8 cellular contexts compared by ENCODE assay signal in genomic region chr5:119452060-119452372, GRCh38. TPM values are rescaled to one million over a fixed set of nuclear protein-coding genes. Genes with fewer than 3 reads are reported as not detected.
A peak's percentile ranks its signal among the peaks of the same experiment; 100 is the strongest.
DNase-seq lines count a peak whose midpoint lies in the region; ATAC-seq, FAIRE-seq and TF ChIP-seq lines count a peak whose summit lies in the region.

No MANE protein-coding gene starts in this region.

- DNase-seq in left ventricle myocardium inferior (no peak), left cardiac atrium (no peak), K562 (ENCODE audit: extremely low read depth in 1 of 4, low spot score in 3 of 4) (no peak), HuH-7.5 (ENCODE audit: low spot score) (no peak), nucleus accumbens (lab: John Stamatoyannopoulos, UW) (no peak), NCI-H345 (lab: John Stamatoyannopoulos, UW) (no peak)

- H3K4me1 ChIP-seq in left ventricle myocardium inferior = peaks cover 37% of the 10 kb centered on the region
- H3K4me1 ChIP-seq in K562 (replicated peaks in 1 of 2; ENCODE audit: control insufficient read depth in 2 of 2, insufficient read depth in 2 of 2, low read length in 2 of 2) = no peaks in the 10 kb centered on the region; a peak in 1 of 5 replicates
- H3K4me1 ChIP-seq in mesodermal cell (ENCODE audit: control insufficient read depth, insufficient read depth, low read length, poor library complexity, severe bottlenecking) = no peaks in the 10 kb centered on the region
- no peaks in the 10 kb centered on the region for H3K4me1 ChIP-seq in urinary bladder (ENCODE audit: insufficient read depth)

- peak overlapping the region; percentile 92 for H3K4me2 ChIP-seq in K562 (ENCODE audit: insufficient read depth, low read length)

- H3K27me3 ChIP-seq in left ventricle myocardium inferior (ENCODE audit: low read depth) (no peaks in the 10 kb centered on the region), K562 (ENCODE audit: control insufficient read depth in 2 of 2, insufficient read depth in 2 of 2, low read length in 2 of 2) (no peaks in the 10 kb centered on the region)

- H4K20me1 ChIP-seq in K562 (replicated peaks; ENCODE audit: control insufficient read depth, insufficient read depth, low read length) = no peaks in the 10 kb centered on the region

- TF ChIP-seq RAD21 in K562 (CRISPR knock-in tag; conservative IDR thresholded peaks at IDR 0.05 in 1 of 2, IDR thresholded peaks at IDR 0.05 in 1 of 2) = no peak

- peaks cover 11% of the 10 kb centered on the region; the same call in 2 of the 3 replicates for H3K79me2 ChIP-seq in K562 (ENCODE audit: control insufficient read depth, insufficient read depth, low read length)

- H3K9me1 ChIP-seq in K562 (ENCODE audit: control insufficient read depth, insufficient read depth, low read length) = no peaks in the 10 kb centered on the region

- in situ Hi-C loops in K562 (cut with MboI) = no loop called here

- TF ChIP-seq CTCF in left ventricle myocardium inferior (IDR thresholded peaks at IDR 0.05; ENCODE audit: borderline replicate concordance) (no peak), K562 (IDR thresholded peaks at IDR 0.05 in 2 of 3, conservative IDR thresholded peaks at IDR 0.05 in 1 of 3; ENCODE audit: insufficient read depth in 2 of 3, low read depth in 1 of 3, low read length in 3 of 3) (no peak)

- no peak for TF ChIP-seq EP300 in K562 (IDR thresholded peaks at IDR 0.05; ENCODE audit: low read length)

- peak overlapping the region; percentile 96 for H2AFZ ChIP-seq in K562 (ENCODE audit: low read depth, low read length)

- WGBS in K562 (ENCODE audit: insufficient coverage, low coverage, missing lambda C conversion rate) = 18% methylated on average over 6 of the region's 6 CpGs
- 42% methylated on average over 5 of the region's 6 CpGs; no CpG with 5 or more reads in 1 of the 2 experiments for WGBS in mesodermal cell (ENCODE audit: insufficient coverage in 2 of 2), 2 experiments
- WGBS in urinary bladder = 26% methylated on average over 6 of the region's 6 CpGs

- no peak for ATAC-seq in left cardiac atrium
- no peak for ATAC-seq in K562

- TF ChIP-seq POLR2A in K562 (conservative IDR thresholded peaks at IDR 0.05) = no peak

- POLR2A ChIA-PET in K562 (lab: Yijun Ruan, JAX) = interaction anchor here (0.6 to 1.2 kb wide), 4 partner anchors 9 to 34 kb away, joined by 3 read pairs; no protein-coding TSS in a partner anchor

- H3K36me3 ChIP-seq in left ventricle myocardium inferior (peaks cover 4% of the 10 kb centered on the region), K562 (ENCODE audit: control insufficient read depth, insufficient read depth, low read length) (peaks cover 1% of the 10 kb centered on the region; the same call in 1 of the 3 replicates), mesodermal cell (ENCODE audit: control insufficient read depth, insufficient read depth, low read length) (peaks cover 6% of the 10 kb centered on the region), urinary bladder (ENCODE audit: insufficient read depth) (peaks cover 6% of the 10 kb centered on the region)

- peak overlapping the region in 1 of 2 experiments; percentile 69; a peak in 3 of 4 replicates for H3K9ac ChIP-seq in K562 (ENCODE audit: insufficient read depth in 1 of 2, low read depth in 2 of 2, low read length in 2 of 2)

- BruUV-seq in K562 (replicated peaks; lab: Mats Ljungman, UMichigan) = no TSS peak

- intact Hi-C loops in left ventricle myocardium inferior (cut with micrococcal nuclease) (no loop called here), left cardiac atrium (cut with DNase I) (no loop called here), K562 (cut with micrococcal nuclease) (no loop called here)

- peak overlapping the region; percentile 90 for H3K4me3 ChIP-seq in left ventricle myocardium inferior
- peak overlapping the region; percentile 69 for H3K4me3 ChIP-seq in K562
- peak overlapping the region; percentile 73 for H3K4me3 ChIP-seq in mesodermal cell (ENCODE audit: extremely low read depth, insufficient read depth, low read length, poor library complexity, severe bottlenecking)
- H3K4me3 ChIP-seq in urinary bladder (ENCODE audit: low read depth, low read length) = peak overlapping the region; percentile 78

- H3K9me3 ChIP-seq in left ventricle myocardium inferior (replicated peaks) (peaks cover 10% of the 10 kb centered on the region), K562 (replicated peaks; ENCODE audit: control insufficient read depth, insufficient read depth, low read depth, low read length) (peaks cover 7% of the 10 kb centered on the region; the same call in 1 of the 2 replicates), mesodermal cell (ENCODE audit: control insufficient read depth, low read length) (peaks cover 12% of the 10 kb centered on the region)

- CTCF ChIA-PET in K562 (lab: Yijun Ruan, JAX; ENCODE audit: low intra/inter-chr PET ratio) = no interaction called here

- FAIRE-seq in K562 (lab: Jason Lieb, UNC) = no peak

- H3K27ac ChIP-seq in left ventricle myocardium inferior (replicated peaks) = peak overlapping the region; percentile 95
- H3K27ac ChIP-seq in K562 (ENCODE audit: extremely low read depth, low read depth, low read length) = peak overlapping the region; percentile 89
- no peak overlapping the region for H3K27ac ChIP-seq in mesodermal cell (ENCODE audit: low read depth, low read length, severe bottlenecking)
- no peak overlapping the region for H3K27ac ChIP-seq in urinary bladder (ENCODE audit: low read depth)

TF ChIP-seq in K562, 482 proteins besides CTCF, POLR2A, EP300 and RAD21:
- TF ChIP-seq SREBF2 (CRISPR knock-in tag; IDR thresholded peaks at IDR 0.05) = no peak
- peak in 1 of 2 experiments; percentile 16; a peak in 1 of 3 replicates for TF ChIP-seq CBX3 (IDR thresholded peaks at IDR 0.05; ENCODE audit: borderline replicate concordance in 1 of 2, low read length in 2 of 2)
- TF ChIP-seq ZBTB7A (IDR thresholded peaks at IDR 0.05; ENCODE audit: borderline replicate concordance, control insufficient read depth, low read depth, low read length) = peak; percentile 36; the same call in 1 of the 2 replicates
- peak; percentile 66; the same call in 1 of the 2 replicates for TF ChIP-seq EHMT2 (IDR thresholded peaks at IDR 0.05)
- no peak for TF ChIP-seq FOXJ2 (tag; IDR thresholded peaks at IDR 0.05)
- no peak for TF ChIP-seq PHF21A (IDR thresholded peaks at IDR 0.05; ENCODE audit: borderline replicate concordance, low read depth)
- TF ChIP-seq SIN3A (IDR thresholded peaks at IDR 0.05; ENCODE audit: borderline replicate concordance in 2 of 2, control insufficient read depth in 1 of 2, low read depth in 2 of 2, low read length in 2 of 2) = 0 out of 4 replicates have a peak, but pooled peaks of 1 of the 2 experiments have one; percentile 14
- peak; percentile 8; the same call in 1 of the 2 replicates for TF ChIP-seq AFF4 (CRISPR knock-in tag; IDR thresholded peaks at IDR 0.05)
- peak; percentile 16; the same call in 1 of the 2 replicates for TF ChIP-seq MEF2A (IDR thresholded peaks at IDR 0.05; ENCODE audit: control insufficient read depth, low read depth, low read length)

RNA-seq across cellular contexts. Expression of gene HSD17B4, which starts 0.3 kb away (rescaled TPM):
- total RNA-seq in left ventricle myocardium inferior = 236 TPM
- total RNA-seq in left cardiac atrium = 100 to 1,000 TPM; 199 to 213 TPM
- total RNA-seq in K562 (2011; cell fraction: chromatin; rRNA removed; ENCODE audit: low replicate concordance) = 60.9 and 67.5 TPM in 2 replicates
- total RNA-seq in K562 (2011; cell fraction: nucleolus; rRNA removed) = 23.5 and 28.4 TPM in 2 replicates
- 32.8 and 46.1 TPM in 2 replicates for total RNA-seq in K562 (2011; cell fraction: nucleoplasm; rRNA removed)
- total RNA-seq in K562 (2014; rRNA removed) = 82.1 and 120 TPM in 2 replicates
- 108 and 110 TPM in 2 replicates for total RNA-seq in K562 (2014; rRNA removed; fragmentation: Illumina TruSeq; extraction: Trizol)
- 91.4 and 94.6 TPM in 2 replicates for total RNA-seq in K562 (2015; rRNA removed; fragmentation: Illumina TruSeq; extraction: Trizol)
- 109 and 114 TPM in 2 replicates for total RNA-seq in K562 (2021)
- 157 and 187 TPM in 2 replicates for polyA plus RNA-seq in K562 (2011; rRNA removed)
- polyA plus RNA-seq in K562 (2011; cell fraction: cytosol; rRNA removed) = 64.0 and 120 TPM in 2 replicates
- 85.1 and 121 TPM in 2 replicates for polyA plus RNA-seq in K562 (2011; cell fraction: nucleus; rRNA removed)
- 93.3 and 132 TPM in 2 replicates for polyA plus RNA-seq in K562 (2012)
- 95.4 and 119 TPM in 2 replicates for polyA plus RNA-seq in K562 (2014; fragmentation: Illumina TruSeq; extraction: Trizol)
- 10 to 100 TPM; 50.6 to 60.9 TPM for polyA plus RNA-seq in K562 (2014; fragmentation: Nextera tagmentation; extraction: Ambion mirVana)
- polyA plus RNA-seq in K562 (2014; rRNA removed) = 72.5 and 76.2 TPM in 2 replicates
- polyA minus RNA-seq in K562 (2011; rRNA and poly(A)+ RNA removed) = 200 and 211 TPM in 2 replicates
- 69.9 and 88.9 TPM in 2 replicates for polyA minus RNA-seq in K562 (2011; cell fraction: cytosol; rRNA and poly(A)+ RNA removed)
- polyA minus RNA-seq in K562 (2011; cell fraction: nucleus; rRNA and poly(A)+ RNA removed) = 47.1 and 79.5 TPM in 2 replicates
- polyA plus RNA-seq in mesodermal cell (2013, experiment 1 of 2) = 93.7 TPM
- polyA plus RNA-seq in mesodermal cell (2013, experiment 2 of 2) = 103 TPM
- total RNA-seq in urinary bladder = 226 TPM
- polyA plus RNA-seq in urinary bladder = 204 TPM

Comparison
In these comparisons a context has a peak if more than half of its experiments do, and no peak if none do; other contexts are left out.
1. H3K27ac ChIP-seq: peak in left ventricle myocardium inferior (single experiment) and K562 (single experiment); none in mesodermal cell (single experiment) and urinary bladder (single experiment).
2. Peak in every context shown above with its lines, with median percentiles within 50 percentile points of each other: H3K4me3 ChIP-seq.